In the genomic region with DNA sequence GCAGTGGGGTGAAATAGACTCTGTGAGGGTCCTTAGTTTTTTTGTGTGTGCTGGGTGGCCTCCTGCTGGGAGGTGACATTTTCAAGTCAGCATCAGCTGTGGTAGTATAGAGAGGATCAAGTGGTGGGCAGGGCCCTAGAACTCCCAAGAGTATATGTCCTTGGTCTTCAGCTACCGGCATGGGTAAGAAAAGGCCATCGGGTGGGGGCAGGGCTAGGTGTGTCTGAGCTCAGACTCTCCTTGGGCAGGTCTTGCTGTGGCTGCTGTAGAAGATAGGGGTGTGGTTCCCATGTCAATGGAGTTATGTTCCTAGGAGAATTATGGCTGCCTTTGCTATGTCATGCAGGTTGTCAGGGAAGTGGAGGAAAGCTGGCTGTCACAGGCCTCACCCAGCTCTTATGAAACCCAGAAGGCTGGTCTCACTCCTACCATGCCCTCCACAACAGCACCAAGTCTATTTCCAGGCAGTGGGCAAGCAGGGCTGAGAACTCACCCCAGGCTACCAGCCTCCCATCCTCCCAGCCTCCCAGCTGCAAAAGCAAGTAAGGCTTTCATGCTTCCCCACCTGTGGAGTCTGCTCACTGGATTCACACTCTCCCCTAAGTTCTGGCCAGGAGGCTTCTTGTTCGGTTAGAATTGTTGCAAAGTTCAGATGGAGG, we compare ENCODE assay signal across 16 cellular contexts.
"Had no signal": no experiment of that assay in that cellular context is flagged by ENCODE, and none has a peak within 500 bp of the region (broad histone marks: within the 10 kb centered on the region; RNA-seq: fewer than 3 reads in every experiment).

No MANE protein-coding gene starts in this region.

- H3K9me3 ChIP-seq: ovary, uterus had no signal

- H3K27ac Mint-ChIP-seq: dendritic cell treated with granulocyte-macrophage colony-stimulating factor and Interleukin-4, amounts not matched to agents 40 ng/mL and 50 ng/mL, for 4 days; mesothelial cell of epicardium; natural killer cell had no signal

- H3K4me1 Mint-ChIP-seq: natural killer cell had no signal

- H3K4me3 ChIP-seq: heart left ventricle, ovary, uterus had no signal

- H3K4me3 Mint-ChIP-seq: dendritic cell treated with granulocyte-macrophage colony-stimulating factor and Interleukin-4, amounts not matched to agents 40 ng/mL and 50 ng/mL, for 4 days; mesothelial cell of epicardium; natural killer cell; neural crest cell had no signal

- H3K36me3 ChIP-seq: heart left ventricle, ovary, uterus had no signal

- DNase-seq: erythroblast; heart left ventricle; hippocampal formation; kidney glomerular epithelial cell; mammary epithelial cell; natural killer cell; right cardiac atrium; small intestine; stimulated activated CD4-positive, alpha-beta T cell treated with anti-CD3 and anti-CD28 coated beads, Interleukin-12 subunit alpha, Interleukin-12 subunit beta, amount 100 ng/mL, for 4 hours; stimulated activated naive CD4-positive, alpha-beta T cell; trophoblast cell; uterus had no signal

- H3K36me3 Mint-ChIP-seq: mesothelial cell of epicardium, natural killer cell had no signal

- H3K4me1 ChIP-seq: heart left ventricle, uterus had no signal

- H3K27me3 ChIP-seq: ovary, uterus had no signal

- ATAC-seq: heart left ventricle, natural killer cell, right cardiac atrium had no signal

- H3K27me3 Mint-ChIP-seq: dendritic cell treated with granulocyte-macrophage colony-stimulating factor and Interleukin-4, amounts not matched to agents 40 ng/mL and 50 ng/mL, for 4 days had no signal

- H3K27ac ChIP-seq: heart left ventricle, ovary, uterus had no signal
